Comparison of ENCODE assay signal across 8 cellular contexts in the genomic region with DNA sequence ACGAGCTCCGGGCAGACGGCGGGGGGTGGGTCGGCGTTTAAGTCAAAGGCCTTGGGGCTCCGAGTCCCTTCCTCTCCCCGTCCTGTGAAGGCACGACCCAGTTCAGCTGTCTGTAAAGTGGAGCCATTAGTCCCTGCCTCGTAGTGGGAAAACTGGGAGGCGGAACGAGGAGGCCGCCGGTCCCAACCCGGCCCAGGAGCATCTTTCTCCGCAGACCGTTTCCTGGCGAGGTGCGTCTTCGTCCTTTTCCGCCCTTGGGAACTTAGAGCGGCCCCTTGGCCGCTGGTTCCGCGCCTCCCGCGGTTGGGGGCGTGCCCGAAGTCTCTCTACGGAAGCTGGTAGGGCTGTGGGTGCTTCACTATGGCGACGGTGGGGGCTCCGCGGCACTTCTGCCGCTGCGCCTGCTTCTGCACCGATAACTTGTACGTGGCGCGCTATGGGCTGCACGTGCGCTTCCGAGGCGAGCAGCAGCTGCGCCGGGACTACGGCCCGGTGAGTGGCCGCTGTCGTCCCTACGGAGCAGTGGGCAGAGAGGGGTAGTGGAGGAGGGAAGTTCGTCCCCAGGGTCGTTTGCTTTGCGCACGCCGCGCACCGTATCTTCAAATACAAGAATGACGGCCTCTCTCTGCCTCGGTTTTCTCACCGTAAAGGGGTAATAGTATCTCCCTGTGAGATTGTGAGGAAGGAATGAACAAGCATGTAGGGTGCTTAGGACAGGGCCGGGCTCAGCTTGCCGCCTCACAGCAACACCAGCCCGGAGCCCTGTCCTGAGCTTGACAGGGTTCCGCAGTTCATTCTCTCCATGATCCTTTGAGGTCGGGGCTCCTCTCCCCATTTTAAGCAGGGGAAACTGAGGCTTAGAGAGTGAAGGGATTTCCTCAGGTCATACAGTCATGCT. TPM values are rescaled to one million over a fixed set of nuclear protein-coding genes. Genes with fewer than 3 reads are reported as not detected.
DNase-seq lines count a peak whose midpoint lies in the region; ATAC-seq and TF ChIP-seq lines count a peak whose summit lies in the region.

OGFOD2 (plus strand) TSS at position 353 of the 898 bp plus-strand sequence; CDS start at position 361, 8 bp downstream.

- BruUV-seq in Panc1 (replicated peaks; lab: Mats Ljungman, UMichigan) = TSS peak; percentile 72

- peak within 1 kb of the TSS; percentile 97 for H3K4me3 Mint-ChIP-seq in activated T-cell treated with anti-CD3 and anti-CD28 coated beads, Interleukin-2, amount 50 U/mL, for 4 hours

- ATAC-seq in GM21737 (IDR thresholded peaks at IDR 0.05; ENCODE audit: unreplicated experiment) (peak; percentile 62), Panc1 (peak; percentile 88)
- peak; percentile 88 to 89 for ATAC-seq in activated T-cell treated with anti-CD3 and anti-CD28 coated beads, Interleukin-2, amount 50 U/mL, for 4 hours

- in situ Hi-C loops in Panc1 (cut with HindIII; ENCODE audit: low pct_unique_long_range_greater_than_20kb, low sequenced_read_pairs) = no loop called here

- peak within 1 kb of the TSS; percentile 98 for H3K27ac ChIP-seq in Panc1 (ENCODE audit: low read length)
- H3K27ac ChIP-seq in esophagus muscularis mucosa (replicated peaks in 1 of 4) = peak within 1 kb of the TSS; percentile 90 to 98 (median 97)

- no peaks in the 10 kb centered on the region for H3K36me3 Mint-ChIP-seq in activated T-cell treated with anti-CD3 and anti-CD28 coated beads, Interleukin-2, amount 50 U/mL, for 4 hours (ENCODE audit: insufficient read depth)

- H3K4me1 Mint-ChIP-seq in activated T-cell treated with anti-CD3 and anti-CD28 coated beads, Interleukin-2, amount 50 U/mL, for 4 hours (ENCODE audit: low read depth) = peaks cover 29% of the 10 kb centered on the region

- DNase-seq in DMS53 treated with DMSO at 0.1 percent for 48 hours (lab: John Stamatoyannopoulos, UW; ENCODE audit: unreplicated experiment) (peak; percentile 85), KG1 (lab: John Stamatoyannopoulos, UW) (peak; percentile 83), Panc1 (ENCODE audit: low read depth, low spot score) (no peak), esophagus muscularis mucosa (ENCODE audit: extremely low spot score) (peak; percentile 98), myocyte (ENCODE audit: low read depth) (peak; percentile 93)
- DNase-seq in activated T-cell treated with anti-CD3 and anti-CD28 coated beads, Interleukin-2, amount 50 U/mL, for 4 hours = peak; percentile 88
- peak; percentile 87 to 92 for DNase-seq in stimulated activated CD8-positive, alpha-beta memory T cell treated with anti-CD3 and anti-CD28 coated beads, Interleukin-7, amount 100 ng/mL, for 4 hours (ENCODE audit: low read depth in 2 of 2)

- POLR2A ChIA-PET in Panc1 (lab: Charles Lee) = interaction anchor here (0.5 to 1.0 kb wide), 4 partner anchors 9 to 160 kb away, joined by 3 to 9 read pairs (median 3); partner anchors contain the start of gene ABCB9

- CTCF ChIA-PET in Panc1 (lab: Charles Lee) = no interaction called here

- no peak for TF ChIP-seq EP300 in esophagus muscularis mucosa (IDR thresholded peaks at IDR 0.05)

- no peaks in the 10 kb centered on the region for H3K27me3 ChIP-seq in Panc1 (ENCODE audit: control insufficient read depth, insufficient read depth, low read length)
- no peaks in the 10 kb centered on the region for H3K27me3 ChIP-seq in esophagus muscularis mucosa

- TF ChIP-seq CTCF in Panc1 (IDR thresholded peaks at IDR 0.05) (no peak), esophagus muscularis mucosa (IDR thresholded peaks at IDR 0.05) (no peak)

- TF ChIP-seq POLR2A in esophagus muscularis mucosa (IDR thresholded peaks at IDR 0.05; ENCODE audit: low read depth) = no peak

- no peaks in the 10 kb centered on the region for H3K27me3 Mint-ChIP-seq in activated T-cell treated with anti-CD3 and anti-CD28 coated beads, Interleukin-2, amount 50 U/mL, for 4 hours (ENCODE audit: low read depth)

- H3K4me1 ChIP-seq in Panc1 (ENCODE audit: control insufficient read depth, insufficient read depth, low read length) = peaks cover 19% of the 10 kb centered on the region
- H3K4me1 ChIP-seq in esophagus muscularis mucosa = peaks cover 35 to 56% (median 48%) of the 10 kb centered on the region in 4 donors

- H3K36me3 ChIP-seq in Panc1 (ENCODE audit: control insufficient read depth, insufficient read depth, low read length) (peaks cover 7% of the 10 kb centered on the region; the same call in 1 of the 2 replicates), esophagus muscularis mucosa (peaks cover 0 to 25% (median 10%) of the 10 kb centered on the region in 4 donors)

- H3K4me3 ChIP-seq in Panc1 (ENCODE audit: low read depth in 2 of 2, low read length in 2 of 2) (peak within 1 kb of the TSS; percentile 95 to 98), esophagus muscularis mucosa (peak within 1 kb of the TSS; percentile 82 to 92 (median 87))

- under 1% methylated on average over 18 of the region's 66 CpGs for WGBS in esophagus muscularis mucosa

- intact Hi-C loops in Panc1 (cut with micrococcal nuclease; ENCODE audit: unreplicated experiment) (no loop called here), esophagus muscularis mucosa (cut with DNase I) (loop anchor here (10.0 kb wide), 1 partner anchor 180 kb away; the partner anchor contains the start of gene PITPNM2)

- H3K9me3 Mint-ChIP-seq in activated T-cell treated with anti-CD3 and anti-CD28 coated beads, Interleukin-2, amount 50 U/mL, for 4 hours = no peaks in the 10 kb centered on the region

- no peaks in the 10 kb centered on the region for H3K9me3 ChIP-seq in Panc1 (ENCODE audit: control insufficient read depth, insufficient read depth, low read depth, low read length)
- no peaks in the 10 kb centered on the region for H3K9me3 ChIP-seq in esophagus muscularis mucosa

RNA-seq across cellular contexts. Expression of gene OGFOD2, which starts in this region (rescaled TPM):
- total RNA-seq in Panc1 (2021; ENCODE audit: unreplicated experiment) (32.0 TPM), esophagus muscularis mucosa (10 to 100 TPM in 2 of 4 donors, 1 to 10 TPM in 2; 5.6 to 15.3 (median 8.6) TPM), myocyte (15.3 and 20.8 TPM in 2 replicates)
- 37.7 TPM for polyA plus RNA-seq in Panc1 (2012; ENCODE audit: insufficient read length)
- total RNA-seq in activated T-cell treated with anti-CD3 and anti-CD28 coated beads, Interleukin-2, amount 50 U/mL, for 4 hours = 10 to 100 TPM; 23.1 to 25.5 (median 24.7) TPM
- 15.1 TPM for polyA plus RNA-seq in myocyte (2012)
